Comparison of ENCODE assay signal across 22 cellular contexts in genomic region chr1:64733576-64734288, GRCh38. TPM values are rescaled to one million over a fixed set of nuclear protein-coding genes. Genes with fewer than 3 reads are reported as not detected.
A peak's percentile ranks its signal among the peaks of the same experiment; 100 is the strongest.
DNase-seq lines count a peak whose midpoint lies in the region; TF ChIP-seq lines count a peak whose summit lies in the region.
"Had no signal": no experiment of that assay in that cellular context is flagged by ENCODE, and none has a peak within 500 bp of the region (broad histone marks: within the 10 kb centered on the region; RNA-seq: fewer than 3 reads in every experiment).

No MANE protein-coding gene starts in this region.

- H3K36me3 ChIP-seq in GM23248 (ENCODE audit: low read depth), result no peaks in the 10 kb centered on the region
- no peaks in the 10 kb centered on the region for H3K36me3 ChIP-seq in smooth muscle cell (ENCODE audit: low read depth)
- H3K36me3 ChIP-seq in SK-N-SH (replicated peaks in 1 of 2; ENCODE audit: control insufficient read depth in 1 of 2, insufficient read depth in 2 of 2, low read length in 1 of 2), result no peaks in the 10 kb centered on the region
- H3K36me3 ChIP-seq: colonic mucosa had no signal

- H3K27ac ChIP-seq in GM23248 (no peak overlapping the region), smooth muscle cell (ENCODE audit: low read depth) (peak overlapping the region; percentile 62), SK-N-SH (ENCODE audit: low read depth in 2 of 2, low read length in 1 of 2) (no peak overlapping the region)
- H3K27ac ChIP-seq: body of pancreas, colonic mucosa had no signal

- H3K9me3 ChIP-seq in GM23248 (ENCODE audit: low read depth) (no peaks in the 10 kb centered on the region), smooth muscle cell (replicated peaks; ENCODE audit: low read depth) (no peaks in the 10 kb centered on the region), SK-N-SH (no peaks in the 10 kb centered on the region)
- H3K9me3 ChIP-seq: body of pancreas, colonic mucosa had no signal

- BruUV-seq in Calu3 (replicated peaks; lab: Mats Ljungman, UMichigan), result no TSS peak

- H3F3A ChIP-seq in GM23248 (ENCODE audit: insufficient read depth) (no peaks in the 10 kb centered on the region), smooth muscle cell (ENCODE audit: low read depth) (no peaks in the 10 kb centered on the region), SK-N-SH (replicated peaks; ENCODE audit: insufficient read depth) (no peaks in the 10 kb centered on the region)

- H4K20me1 ChIP-seq in GM23248 (ENCODE audit: insufficient read depth), result no peaks in the 10 kb centered on the region
- H4K20me1 ChIP-seq in smooth muscle cell (ENCODE audit: low read depth), result no peaks in the 10 kb centered on the region
- H4K20me1 ChIP-seq in SK-N-SH (ENCODE audit: insufficient read depth), result no peaks in the 10 kb centered on the region

- no peak overlapping the region for H3K27ac Mint-ChIP-seq in Calu3 (ENCODE audit: unreplicated experiment)
- H3K27ac Mint-ChIP-seq: activated CD4-positive, alpha-beta T cell treated with anti-CD3 and anti-CD28 coated beads for 36 hours; activated naive CD4-positive, alpha-beta T cell treated with anti-CD3 and anti-CD28 coated beads for 36 hours; B cell; natural killer cell treated with Interleukin-12 subunit alpha and Interleukin-12 subunit beta and Interleukin-15 and Interleukin-18, amount 100 ng/mL, for 72 hours had no signal

- H3K4me1 Mint-ChIP-seq in Calu3 (ENCODE audit: low read depth, unreplicated experiment), result no peaks in the 10 kb centered on the region
- H3K4me1 Mint-ChIP-seq: activated CD4-positive, alpha-beta T cell treated with anti-CD3 and anti-CD28 coated beads for 36 hours; B cell had no signal

- H3K4me2 ChIP-seq in GM23248 (ENCODE audit: unreplicated experiment), result no peak overlapping the region
- H3K4me2 ChIP-seq in smooth muscle cell, result peak overlapping the region; percentile 47
- no peak overlapping the region for H3K4me2 ChIP-seq in SK-N-SH

- H3K36me3 Mint-ChIP-seq in Calu3 (ENCODE audit: insufficient read depth, unreplicated experiment), result no peaks in the 10 kb centered on the region
- H3K36me3 Mint-ChIP-seq: natural killer cell treated with Interleukin-12 subunit alpha and Interleukin-12 subunit beta and Interleukin-15 and Interleukin-18, amount 100 ng/mL, for 72 hours had no signal

- no peak for TF ChIP-seq RAD21 in SK-N-SH (IDR thresholded peaks at IDR 0.05; ENCODE audit: low read length)

- CTCF ChIA-PET in Calu3 (lab: Charles Lee) (no interaction called here), SK-N-SH (lab: Yijun Ruan, JAX) (no interaction called here)

- POLR2A ChIA-PET in SK-N-SH (lab: Yijun Ruan, JAX), result no interaction called here

- intact Hi-C loops in Calu3 (cut with micrococcal nuclease; ENCODE audit: unreplicated experiment), result no loop called here

- no peak overlapping the region for H3K4me3 ChIP-seq in GM23248
- no peak overlapping the region for H3K4me3 ChIP-seq in fibroblast of the aortic adventitia (ENCODE audit: low read depth, low read length)
- no peak overlapping the region for H3K4me3 ChIP-seq in smooth muscle cell
- no peak overlapping the region for H3K4me3 ChIP-seq in SK-N-SH (ENCODE audit: low read depth in 2 of 2, low read length in 1 of 2)
- H3K4me3 ChIP-seq: body of pancreas, colonic mucosa had no signal

- in situ Hi-C loops in GM23248 (cut with MboI), result no loop called here

- TF ChIP-seq CTCF in fibroblast of the aortic adventitia (IDR thresholded peaks at IDR 0.05; ENCODE audit: insufficient read depth, low read length), result no peak
- no peak for TF ChIP-seq CTCF in smooth muscle cell (IDR thresholded peaks at IDR 0.05; ENCODE audit: borderline replicate concordance, insufficient read depth, poor library complexity, severe bottlenecking)
- no peak for TF ChIP-seq CTCF in Calu3 (IDR thresholded peaks at IDR 0.05; ENCODE audit: unreplicated experiment)
- no peak for TF ChIP-seq CTCF in SK-N-SH (IDR thresholded peaks at IDR 0.05)

- TF ChIP-seq EP300 in SK-N-SH (IDR thresholded peaks at IDR 0.05; ENCODE audit: borderline replicate concordance in 1 of 2, low read depth in 1 of 2, low read length in 1 of 2), result no peak

- H3K9ac ChIP-seq in GM23248 (no peak overlapping the region), smooth muscle cell (ENCODE audit: low read depth) (no peak overlapping the region), SK-N-SH (no peak overlapping the region)

- H3K9me2 ChIP-seq in GM23248 (ENCODE audit: insufficient read depth) (no peaks in the 10 kb centered on the region), SK-N-SH (no peaks in the 10 kb centered on the region)

- H3K79me2 ChIP-seq in GM23248 (ENCODE audit: insufficient read depth) (no peaks in the 10 kb centered on the region), smooth muscle cell (ENCODE audit: low read depth) (no peaks in the 10 kb centered on the region), SK-N-SH (ENCODE audit: insufficient read depth) (no peaks in the 10 kb centered on the region)

- H3K4me3 Mint-ChIP-seq in Calu3 (ENCODE audit: low read depth, unreplicated experiment), result no peak overlapping the region
- H3K4me3 Mint-ChIP-seq: activated CD4-positive, alpha-beta T cell treated with anti-CD3 and anti-CD28 coated beads for 36 hours; activated naive CD4-positive, alpha-beta T cell treated with anti-CD3 and anti-CD28 coated beads for 36 hours; B cell; natural killer cell treated with Interleukin-12 subunit alpha and Interleukin-12 subunit beta and Interleukin-15 and Interleukin-18, amount 100 ng/mL, for 72 hours had no signal

- H3K27me3 ChIP-seq in GM23248 (replicated peaks; ENCODE audit: insufficient read depth) (no peaks in the 10 kb centered on the region), smooth muscle cell (ENCODE audit: low read depth) (no peaks in the 10 kb centered on the region), SK-N-SH (ENCODE audit: insufficient read depth) (no peaks in the 10 kb centered on the region)
- H3K27me3 ChIP-seq: body of pancreas, colonic mucosa had no signal

- no peak overlapping the region for H2AFZ ChIP-seq in GM23248
- no peak overlapping the region for H2AFZ ChIP-seq in smooth muscle cell (ENCODE audit: low read depth)
- H2AFZ ChIP-seq in SK-N-SH (ENCODE audit: low read depth), result no peak overlapping the region

- H3K4me1 ChIP-seq in GM23248 (ENCODE audit: insufficient read depth) (no peaks in the 10 kb centered on the region), smooth muscle cell (ENCODE audit: low read depth) (no peaks in the 10 kb centered on the region), SK-N-SH (ENCODE audit: control insufficient read depth in 1 of 2, insufficient read depth in 2 of 2, low read depth in 1 of 2, low read length in 1 of 2) (no peaks in the 10 kb centered on the region)
- H3K4me1 ChIP-seq: body of pancreas, colonic mucosa had no signal

- 47 to 56% methylated on average over 4 of the region's 4 CpGs for WGBS in GM23248 (ENCODE audit: low coverage in 1 of 2, low lambda C conversion rate in 2 of 2, missing lambda C conversion rate in 2 of 2), 2 experiments
- WGBS in smooth muscle cell (ENCODE audit: low lambda C conversion rate), result 40% methylated on average over 4 of the region's 4 CpGs
- 55% methylated on average over 4 of the region's 4 CpGs for WGBS in SK-N-SH (ENCODE audit: low lambda C conversion rate)

- H3K27me3 Mint-ChIP-seq in Calu3 (ENCODE audit: unreplicated experiment), result peaks cover 17% of the 10 kb centered on the region

- no peaks in the 10 kb centered on the region for H3K9me3 Mint-ChIP-seq in Calu3 (ENCODE audit: low read depth, unreplicated experiment)
- H3K9me3 Mint-ChIP-seq: activated naive CD4-positive, alpha-beta T cell treated with anti-CD3 and anti-CD28 coated beads for 36 hours; natural killer cell treated with Interleukin-12 subunit alpha and Interleukin-12 subunit beta and Interleukin-15 and Interleukin-18, amount 100 ng/mL, for 72 hours had no signal

- DNase-seq in GM23248, result peak; percentile 12
- peak; percentile 28 for DNase-seq in amniotic stem cell (lab: John Stamatoyannopoulos, UW)
- DNase-seq in fibroblast of the aortic adventitia (ENCODE audit: low read depth), result peak; percentile 16
- DNase-seq in smooth muscle cell (lab: John Stamatoyannopoulos, UW; ENCODE audit: unreplicated experiment), result no peak
- no peak for DNase-seq in Calu3
- no peak for DNase-seq in T1000 (lab: John Stamatoyannopoulos, UW)
- no peak for DNase-seq in SK-N-SH
- DNase-seq: activated CD4-positive, alpha-beta T cell treated with anti-CD3 and anti-CD28 coated beads for 36 hours; activated naive CD4-positive, alpha-beta T cell treated with anti-CD3 and anti-CD28 coated beads for 36 hours; activated T-cell treated with anti-CD3 and anti-CD28 coated beads, Interleukin-2, amount 50 U/mL, for 48 hours; body of pancreas; colonic mucosa; DMS79; KBM-7; left colon; midbrain; NCI-H2171; NCI-H524; NK-92 treated with Interleukin-12 subunit alpha and Interleukin-12 subunit beta, amount 100 ng/mL, for 24 hours; posterior cingulate gyrus had no signal

TF ChIP-seq in SK-N-SH, 30 proteins besides CTCF, POLR2A, EP300 and RAD21 (continues in another document):
- TF ChIP-seq USF2 (IDR thresholded peaks at IDR 0.05; ENCODE audit: borderline replicate concordance, low read depth, low read length) (no peak), EZH2phosphoT487 (IDR thresholded peaks at IDR 0.05; ENCODE audit: borderline replicate concordance, low read depth) (no peak), GABPA (IDR thresholded peaks at IDR 0.05; ENCODE audit: low read depth) (no peak), RCOR1 (IDR thresholded peaks at IDR 0.05; ENCODE audit: low read length) (no peak), POLR2AphosphoS5 (IDR thresholded peaks at IDR 0.05; ENCODE audit: low read depth, low read length) (no peak), RFX5 (IDR thresholded peaks at IDR 0.05; ENCODE audit: low read length) (no peak)

RNA-seq across cellular contexts. Expression of gene RAVER2, which starts 11.1 kb away (rescaled TPM):
- 2.4 and 5.1 TPM in 2 replicates for total RNA-seq in GM23248 (2014; rRNA removed; shearing (Covaris generic))
- 0.63 and 0.71 TPM in 2 replicates for polyA plus RNA-seq in GM23248 (2016; fragmentation: Nextera tagmentation; extraction: Ambion mirVana)
- total RNA-seq in fibroblast of the aortic adventitia (ENCODE audit: low replicate concordance), result 7.2 and 8.5 TPM in 2 replicates
- total RNA-seq in smooth muscle cell, result 8.6 and 9.8 TPM in 2 replicates
- 2.0 and 2.8 TPM in 2 replicates for polyA plus RNA-seq in smooth muscle cell
- 10.3 and 12.8 TPM in 2 replicates for total RNA-seq in Calu3 (2022)
- polyA plus RNA-seq in SK-N-SH (2012; rRNA removed), result 7.3 and 10.0 TPM in 2 replicates
- polyA plus RNA-seq in SK-N-SH (2012; cell fraction: cytosol; rRNA removed), result 9.7 TPM in 2 replicates
- polyA plus RNA-seq in SK-N-SH (2012; cell fraction: nucleus; rRNA removed), result 6.1 and 12.7 TPM in 2 replicates

Comparison
In these comparisons a context has a peak if more than half of its experiments do, and no peak if none do; other contexts are left out.
1. DNase-seq: peak in GM23248 (single experiment), amniotic stem cell (single experiment) and fibroblast of the aortic adventitia (single experiment); none in smooth muscle cell (single experiment), Calu3 (single experiment), T1000 (single experiment) and SK-N-SH (single experiment).